Comparison of ENCODE assay signal across 12 cellular contexts in the genomic region with DNA sequence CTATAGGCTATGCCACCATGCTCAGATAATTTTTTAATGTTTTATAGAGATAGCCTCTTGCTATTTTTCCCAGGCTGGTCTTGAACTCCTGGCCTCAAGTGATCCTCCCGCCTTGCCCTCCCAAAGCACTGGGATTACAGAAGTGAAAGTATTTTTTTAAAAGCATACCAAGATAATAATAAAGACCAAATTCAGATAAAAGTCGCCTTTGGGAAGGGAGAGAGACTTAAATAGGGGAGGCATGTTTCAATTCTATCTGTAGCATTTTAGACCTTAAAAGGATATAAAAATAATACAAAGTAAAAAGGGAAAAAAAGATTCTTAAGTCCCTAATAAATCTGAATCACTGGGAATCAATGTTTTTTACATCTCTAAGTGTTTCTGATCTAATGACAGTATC.
DNase-seq lines count a peak whose midpoint lies in the region; ATAC-seq and TF ChIP-seq lines count a peak whose summit lies in the region.
"Had no signal": no experiment of that assay in that cellular context is flagged by ENCODE, and none has a peak within 500 bp of the region (broad histone marks: within the 10 kb centered on the region; RNA-seq: fewer than 3 reads in every experiment).

No MANE protein-coding gene starts in this region.

- no peak for DNase-seq in natural killer cell treated with Interleukin-12 subunit alpha and Interleukin-12 subunit beta and Interleukin-15 and Interleukin-18, amount 100 ng/mL, for 72 hours (ENCODE audit: low spot score)
- no peak for DNase-seq in natural killer cell
- no peak for DNase-seq in colonic mucosa
- DNase-seq in naive thymus-derived CD4-positive, alpha-beta T cell = no peak
- DNase-seq in aorta = no peak
- DNase-seq in NCI-H1436 (lab: John Stamatoyannopoulos, UW) = no peak
- DNase-seq in stimulated activated naive CD8-positive, alpha-beta T cell treated with anti-CD3 and anti-CD28 coated beads, Interleukin-15, amount 100 ng/mL, for 72 hours = no peak
- DNase-seq in dermis blood vessel endothelial cell = no peak
- DNase-seq: activated CD8-positive, alpha-beta memory T cell treated with anti-CD3 and anti-CD28 coated beads for 24 hours; NCI-H345 had no signal

- TF ChIP-seq CTCF in natural killer cell (IDR thresholded peaks at IDR 0.05) (no peak), colonic mucosa (IDR thresholded peaks at IDR 0.05) (no peak)

- H3K4me1 ChIP-seq in colonic mucosa (peaks cover 3% of the 10 kb centered on the region), aorta (ENCODE audit: control insufficient read depth in 1 of 2, insufficient read depth in 2 of 2, low read length in 2 of 2) (no peaks in the 10 kb centered on the region)
- H3K4me1 ChIP-seq in naive thymus-derived CD4-positive, alpha-beta T cell (ENCODE audit: control insufficient read depth in 2 of 2, insufficient read depth in 2 of 2, low read length in 2 of 2) = peaks cover 14 to 34% of the 10 kb centered on the region in 2 donors

- H3K27ac Mint-ChIP-seq in natural killer cell treated with Interleukin-12 subunit alpha and Interleukin-12 subunit beta and Interleukin-15 and Interleukin-18, amount 100 ng/mL, for 72 hours = peak overlapping the region in 1 of 2 donors; percentile 71
- no peak overlapping the region for H3K27ac Mint-ChIP-seq in natural killer cell
- peak overlapping the region in 4 of 9 donors; percentile 48 to 87 (median 76) for H3K27ac Mint-ChIP-seq in naive thymus-derived CD4-positive, alpha-beta T cell
- H3K27ac Mint-ChIP-seq in stimulated activated naive CD8-positive, alpha-beta T cell treated with anti-CD3 and anti-CD28 coated beads, Interleukin-15, amount 100 ng/mL, for 72 hours = no peak overlapping the region

- H3K27me3 Mint-ChIP-seq in natural killer cell treated with Interleukin-12 subunit alpha and Interleukin-12 subunit beta and Interleukin-15 and Interleukin-18, amount 100 ng/mL, for 72 hours = peaks cover 0 to 15% of the 10 kb centered on the region in 2 donors
- H3K27me3 Mint-ChIP-seq in natural killer cell (ENCODE audit: low read depth in 2 of 2) = peaks cover 0 to 21% of the 10 kb centered on the region in 2 donors
- H3K27me3 Mint-ChIP-seq in naive thymus-derived CD4-positive, alpha-beta T cell = no peaks in the 10 kb centered on the region
- H3K27me3 Mint-ChIP-seq in stimulated activated naive CD8-positive, alpha-beta T cell treated with anti-CD3 and anti-CD28 coated beads, Interleukin-15, amount 100 ng/mL, for 72 hours = no peaks in the 10 kb centered on the region

- H3K4me3 ChIP-seq in colonic mucosa (no peak overlapping the region), aorta (ENCODE audit: low read length in 2 of 2) (no peak overlapping the region)
- H3K4me3 ChIP-seq in naive thymus-derived CD4-positive, alpha-beta T cell (ENCODE audit: low read length) = no peak overlapping the region
- H3K4me3 ChIP-seq: lung had no signal

- H3K9me3 Mint-ChIP-seq in natural killer cell treated with Interleukin-12 subunit alpha and Interleukin-12 subunit beta and Interleukin-15 and Interleukin-18, amount 100 ng/mL, for 72 hours = no peaks in the 10 kb centered on the region
- H3K9me3 Mint-ChIP-seq in natural killer cell = no peaks in the 10 kb centered on the region
- H3K9me3 Mint-ChIP-seq in naive thymus-derived CD4-positive, alpha-beta T cell = no peaks in the 10 kb centered on the region
- peaks cover 8 to 11% of the 10 kb centered on the region in 2 donors for H3K9me3 Mint-ChIP-seq in stimulated activated naive CD8-positive, alpha-beta T cell treated with anti-CD3 and anti-CD28 coated beads, Interleukin-15, amount 100 ng/mL, for 72 hours

- H3K27me3 ChIP-seq in colonic mucosa (no peaks in the 10 kb centered on the region), aorta (ENCODE audit: control insufficient read depth in 1 of 2, insufficient read depth in 2 of 2, low read length in 1 of 2) (no peaks in the 10 kb centered on the region)
- no peaks in the 10 kb centered on the region for H3K27me3 ChIP-seq in naive thymus-derived CD4-positive, alpha-beta T cell (ENCODE audit: control insufficient read depth in 2 of 2, insufficient read depth in 2 of 2, low read length in 2 of 2)

- H3K36me3 Mint-ChIP-seq in natural killer cell treated with Interleukin-12 subunit alpha and Interleukin-12 subunit beta and Interleukin-15 and Interleukin-18, amount 100 ng/mL, for 72 hours = peaks cover 4% of the 10 kb centered on the region
- H3K36me3 Mint-ChIP-seq in natural killer cell = no peaks in the 10 kb centered on the region
- peaks cover 0 to 48% (median 30%) of the 10 kb centered on the region in 5 donors for H3K36me3 Mint-ChIP-seq in naive thymus-derived CD4-positive, alpha-beta T cell

- intact Hi-C loops in natural killer cell (cut with micrococcal nuclease) = no loop called here
- intact Hi-C loops in colonic mucosa (cut with DNase I) = no loop called here
- intact Hi-C loops in naive thymus-derived CD4-positive, alpha-beta T cell (cut with micrococcal nuclease) = no loop called here
- intact Hi-C loops in aorta (cut with DNase I) = loop anchor here in 1 of 2 donors (1.0 kb wide), 1 partner anchor 29 kb away; no protein-coding TSS in a partner anchor

- peaks cover 36 to 54% of the 10 kb centered on the region in 2 donors for H3K4me1 Mint-ChIP-seq in natural killer cell treated with Interleukin-12 subunit alpha and Interleukin-12 subunit beta and Interleukin-15 and Interleukin-18, amount 100 ng/mL, for 72 hours (ENCODE audit: low read depth in 2 of 2)
- peaks cover 31 to 35% of the 10 kb centered on the region in 2 donors for H3K4me1 Mint-ChIP-seq in natural killer cell
- peaks cover 27 to 63% (median 62%) of the 10 kb centered on the region in 7 donors for H3K4me1 Mint-ChIP-seq in naive thymus-derived CD4-positive, alpha-beta T cell
- peaks cover 47% of the 10 kb centered on the region for H3K4me1 Mint-ChIP-seq in stimulated activated naive CD8-positive, alpha-beta T cell treated with anti-CD3 and anti-CD28 coated beads, Interleukin-15, amount 100 ng/mL, for 72 hours

- POLR2A ChIA-PET in naive thymus-derived CD4-positive, alpha-beta T cell (lab: Charles Lee) = interaction anchor here (1.8 kb wide), 1 partner anchor 24 kb away, joined by 3 read pairs; no protein-coding TSS in a partner anchor

- no peak overlapping the region for H3K9ac ChIP-seq in colonic mucosa (ENCODE audit: low read depth in 2 of 2, low read length in 2 of 2)

- no peak for ATAC-seq in natural killer cell treated with Interleukin-12 subunit alpha and Interleukin-12 subunit beta and Interleukin-15 and Interleukin-18, amount 100 ng/mL, for 72 hours
- ATAC-seq in natural killer cell (no peak), aorta (ENCODE audit: low FRiP score) (no peak)
- no peak for ATAC-seq in naive thymus-derived CD4-positive, alpha-beta T cell
- ATAC-seq in stimulated activated naive CD8-positive, alpha-beta T cell treated with anti-CD3 and anti-CD28 coated beads, Interleukin-15, amount 100 ng/mL, for 72 hours = no peak
- ATAC-seq: Panc1 had no signal

- peak overlapping the region; percentile 51 for H3K27ac ChIP-seq in colonic mucosa
- peak overlapping the region; percentile 24 for H3K27ac ChIP-seq in naive thymus-derived CD4-positive, alpha-beta T cell (ENCODE audit: low read depth, low read length)
- peak overlapping the region; percentile 34 to 76 for H3K27ac ChIP-seq in aorta (ENCODE audit: low read depth in 1 of 2, low read length in 2 of 2)

- H3K36me3 ChIP-seq in colonic mucosa (no peaks in the 10 kb centered on the region), aorta (ENCODE audit: control insufficient read depth in 1 of 2, insufficient read depth in 2 of 2, low read length in 1 of 2) (no peaks in the 10 kb centered on the region)
- H3K36me3 ChIP-seq in naive thymus-derived CD4-positive, alpha-beta T cell (ENCODE audit: control insufficient read depth in 2 of 3, insufficient read depth in 3 of 3, low read length in 3 of 3) = no peaks in the 10 kb centered on the region

- WGBS in aorta, 2 donors = 38 to 52% methylated on average over 2 of the region's 2 CpGs

- H3K9me3 ChIP-seq in colonic mucosa = no peaks in the 10 kb centered on the region
- no peaks in the 10 kb centered on the region for H3K9me3 ChIP-seq in naive thymus-derived CD4-positive, alpha-beta T cell (ENCODE audit: control insufficient read depth in 2 of 3, low read length in 3 of 3)
- no peaks in the 10 kb centered on the region for H3K9me3 ChIP-seq in aorta (ENCODE audit: control insufficient read depth, low read length)

- CTCF ChIA-PET in naive thymus-derived CD4-positive, alpha-beta T cell (lab: Charles Lee) = interaction anchor here (0.6 kb wide), 1 partner anchor 158 kb away, joined by 3 read pairs; no protein-coding TSS in a partner anchor

- peak overlapping the region; percentile 77 for H3K4me3 Mint-ChIP-seq in natural killer cell treated with Interleukin-12 subunit alpha and Interleukin-12 subunit beta and Interleukin-15 and Interleukin-18, amount 100 ng/mL, for 72 hours
- no peak overlapping the region for H3K4me3 Mint-ChIP-seq in natural killer cell
- H3K4me3 Mint-ChIP-seq in naive thymus-derived CD4-positive, alpha-beta T cell = peak overlapping the region in 5 of 10 donors; percentile 11 to 70 (median 54)
- no peak overlapping the region for H3K4me3 Mint-ChIP-seq in stimulated activated naive CD8-positive, alpha-beta T cell treated with anti-CD3 and anti-CD28 coated beads, Interleukin-15, amount 100 ng/mL, for 72 hours
